15 cellular contexts compared by ENCODE assay signal in genomic region chr4:147724468-147725201, GRCh38.
"Had no signal": no experiment of that assay in that cellular context is flagged by ENCODE, and none has a peak within 500 bp of the region (broad histone marks: within the 10 kb centered on the region; RNA-seq: fewer than 3 reads in every experiment).

No MANE protein-coding gene starts in this region.

- H3K4me3 Mint-ChIP-seq: activated CD4-positive, alpha-beta memory T cell treated with anti-CD3 and anti-CD28 coated beads, Interleukin-2, amount 10 ng/mL, durations not matched to agents 7 days and 5 days; activated naive CD4-positive, alpha-beta T cell treated with anti-CD3 and anti-CD28 coated beads, Interleukin-2, amount 50 U/mL, for 24 hours; naive B cell; T-cell had no signal

- H3K9me3 Mint-ChIP-seq: activated naive CD4-positive, alpha-beta T cell treated with anti-CD3 and anti-CD28 coated beads, Interleukin-2, amount 50 U/mL, for 24 hours; naive B cell; T-cell had no signal

- H3K27me3 Mint-ChIP-seq: activated naive CD4-positive, alpha-beta T cell treated with anti-CD3 and anti-CD28 coated beads, Interleukin-2, amount 50 U/mL, for 24 hours had no signal

- H3K36me3 Mint-ChIP-seq: activated naive CD4-positive, alpha-beta T cell treated with anti-CD3 and anti-CD28 coated beads, Interleukin-2, amount 50 U/mL, for 24 hours; naive B cell; T-cell had no signal

- ATAC-seq: left lobe of liver; stimulated activated naive CD8-positive, alpha-beta T cell treated with anti-CD3 and anti-CD28 coated beads, Interleukin-15, Interleukin-2, amounts not matched to agents 100 U/mL and 50 U/mL, for 24 hours; T-cell had no signal

- DNase-seq: activated CD4-positive, alpha-beta memory T cell treated with anti-CD3 and anti-CD28 coated beads, Interleukin-2, amount 10 ng/mL, durations not matched to agents 7 days and 5 days; activated CD8-positive, alpha-beta memory T cell treated with anti-CD3 and anti-CD28 coated beads, Interleukin-2, amount 50 U/mL, for 4 hours; activated effector memory CD4-positive, alpha-beta T cell treated with anti-CD3 and anti-CD28 coated beads, Interleukin-2, amount 50 U/mL, for 16 hours; activated T-cell treated with anti-CD3 and anti-CD28 coated beads, Interleukin-2, amount 50 U/mL, for 48 hours; amniotic stem cell; islet precursor cell; naive B cell; posterior cingulate gyrus; stimulated activated CD4-positive, alpha-beta T cell treated with anti-CD3 and anti-CD28 coated beads, Interleukin-4, amount 100 ng/mL, for 1 hour; stimulated activated naive CD8-positive, alpha-beta T cell treated with anti-CD3 and anti-CD28 coated beads, Interleukin-15, Interleukin-2, amounts not matched to agents 100 U/mL and 50 U/mL, for 24 hours; T-cell; T-helper 9 cell; upper lobe of left lung had no signal

- H3K4me1 Mint-ChIP-seq: activated naive CD4-positive, alpha-beta T cell treated with anti-CD3 and anti-CD28 coated beads, Interleukin-2, amount 50 U/mL, for 24 hours; naive B cell; T-cell had no signal

- H3K27ac Mint-ChIP-seq: activated CD4-positive, alpha-beta memory T cell treated with anti-CD3 and anti-CD28 coated beads, Interleukin-2, amount 10 ng/mL, durations not matched to agents 7 days and 5 days; activated naive CD4-positive, alpha-beta T cell treated with anti-CD3 and anti-CD28 coated beads, Interleukin-2, amount 50 U/mL, for 24 hours; naive B cell; T-cell had no signal
